In genomic region chr2:127449439-127449838, GRCh38 we compare ENCODE assay signal across 20 cellular contexts.
A peak's percentile ranks its signal among the peaks of the same experiment; 100 is the strongest.
DNase-seq lines count a peak whose midpoint lies in the region; ATAC-seq and TF ChIP-seq lines count a peak whose summit lies in the region.
"Had no signal": no experiment of that assay in that cellular context is flagged by ENCODE, and none has a peak within 500 bp of the region (broad histone marks: within the 10 kb centered on the region; RNA-seq: fewer than 3 reads in every experiment).

No MANE protein-coding gene starts in this region.

- H3K9ac ChIP-seq in iPS-18a (ENCODE audit: low read length) = no peak overlapping the region
- H3K9ac ChIP-seq: KMS-11 had no signal

- TF ChIP-seq CTCF in nephron progenitor cell (IDR thresholded peaks at IDR 0.05) = no peak

- H3K9me3 ChIP-seq in iPS-18a (ENCODE audit: control insufficient read depth, low read depth, low read length) = no peaks in the 10 kb centered on the region

- no peaks in the 10 kb centered on the region for H3K36me3 ChIP-seq in iPS-18a (ENCODE audit: control insufficient read depth, low read depth, low read length)

- H3K27me3 Mint-ChIP-seq in nephron progenitor cell (ENCODE audit: low read depth, poor library complexity) = peaks cover 3% of the 10 kb centered on the region
- H3K27me3 Mint-ChIP-seq in stimulated activated naive CD8-positive, alpha-beta T cell treated with anti-CD3 and anti-CD28 coated beads, Interleukin-15, amount 100 ng/mL, for 72 hours = no peaks in the 10 kb centered on the region

- H3K36me3 Mint-ChIP-seq in nephron progenitor cell (ENCODE audit: low read depth) = peaks cover 11% of the 10 kb centered on the region

- no peak overlapping the region for H3K4me3 Mint-ChIP-seq in nephron progenitor cell
- no peak overlapping the region for H3K4me3 Mint-ChIP-seq in stimulated activated naive CD8-positive, alpha-beta T cell treated with anti-CD3 and anti-CD28 coated beads, Interleukin-15, amount 100 ng/mL, for 72 hours
- H3K4me3 Mint-ChIP-seq: CD8-positive, alpha-beta memory T cell had no signal

- peak; percentile 64 for DNase-seq in ELF-1 (ENCODE audit: low read depth, low spot score)
- peak; percentile 77 for DNase-seq in NCI-H69 (lab: John Stamatoyannopoulos, UW)
- DNase-seq in nephron progenitor cell = no peak
- no peak for DNase-seq in OCI-M2 (lab: John Stamatoyannopoulos, UW; ENCODE audit: unreplicated experiment)
- no peak for DNase-seq in stimulated activated naive CD8-positive, alpha-beta T cell treated with anti-CD3 and anti-CD28 coated beads, Interleukin-15, amount 100 ng/mL, for 72 hours
- no peak for DNase-seq in HuH-7 (ENCODE audit: low spot score)
- DNase-seq: AML-193; C1 segment of cervical spinal cord; Calu3; CD8-positive, alpha-beta memory T cell; DMS153; IMR-90; NCI-H1092 treated with DMSO at 0.1 percent for 48 hours; NCI-H1436 treated with DMSO at 0.1 percent for 48 hours; NCI-H2227 treated with DMSO at 0.1 percent for 48 hours; NCI-H524 treated with DMSO at 0.1 percent for 48 hours had no signal

- ATAC-seq in GM18520 (IDR thresholded peaks at IDR 0.05; ENCODE audit: unreplicated experiment) = no peak
- no peak for ATAC-seq in stimulated activated naive CD8-positive, alpha-beta T cell treated with anti-CD3 and anti-CD28 coated beads, Interleukin-15, amount 100 ng/mL, for 72 hours
- ATAC-seq: Right ventricle myocardium inferior had no signal

- H3K27me3 ChIP-seq in iPS-18a (ENCODE audit: control insufficient read depth, insufficient read depth, low read length) = no peaks in the 10 kb centered on the region

- H3K4me1 ChIP-seq in iPS-18a (ENCODE audit: control insufficient read depth, low read depth, low read length) = peaks cover 12% of the 10 kb centered on the region

- peaks cover 11% of the 10 kb centered on the region for H3K9me3 Mint-ChIP-seq in nephron progenitor cell
- H3K9me3 Mint-ChIP-seq in stimulated activated naive CD8-positive, alpha-beta T cell treated with anti-CD3 and anti-CD28 coated beads, Interleukin-15, amount 100 ng/mL, for 72 hours = peaks cover 17 to 20% of the 10 kb centered on the region in 2 donors

- no peak overlapping the region for H3K4me3 ChIP-seq in iPS-18a (ENCODE audit: low read length)

- H3K4me1 Mint-ChIP-seq in nephron progenitor cell = peaks cover 32% of the 10 kb centered on the region
- H3K4me1 Mint-ChIP-seq in stimulated activated naive CD8-positive, alpha-beta T cell treated with anti-CD3 and anti-CD28 coated beads, Interleukin-15, amount 100 ng/mL, for 72 hours = no peaks in the 10 kb centered on the region
- H3K4me1 Mint-ChIP-seq: CD8-positive, alpha-beta memory T cell had no signal

- peak overlapping the region; percentile 32 for H3K27ac ChIP-seq in iPS-18a (ENCODE audit: low read length)
- H3K27ac ChIP-seq: KMS-11 had no signal

- H3K27ac Mint-ChIP-seq in nephron progenitor cell = peak overlapping the region; percentile 77
- peak overlapping the region in 1 of 2 donors; percentile 77 for H3K27ac Mint-ChIP-seq in stimulated activated naive CD8-positive, alpha-beta T cell treated with anti-CD3 and anti-CD28 coated beads, Interleukin-15, amount 100 ng/mL, for 72 hours

Comparison
In these comparisons a context has a peak if more than half of its experiments do, and no peak if none do; other contexts are left out.
1. DNase-seq: peak in ELF-1 (single experiment) and NCI-H69 (single experiment); none in nephron progenitor cell (single experiment), OCI-M2 (single experiment), stimulated activated naive CD8-positive, alpha-beta T cell treated with anti-CD3 and anti-CD28 coated beads, Interleukin-15, amount 100 ng/mL, for 72 hours (0 of 2) and HuH-7 (single experiment).